ENCODE assay signal across 1 cellular context in genomic region chr2:134441153-134441863, GRCh38.
TF ChIP-seq lines count a peak whose summit lies in the region.

No MANE protein-coding gene starts in this region.

TF ChIP-seq in GM12878, 131 proteins besides CTCF, POLR2A, EP300 and RAD21 (continued from another document):
- TF ChIP-seq, protein P1, sequence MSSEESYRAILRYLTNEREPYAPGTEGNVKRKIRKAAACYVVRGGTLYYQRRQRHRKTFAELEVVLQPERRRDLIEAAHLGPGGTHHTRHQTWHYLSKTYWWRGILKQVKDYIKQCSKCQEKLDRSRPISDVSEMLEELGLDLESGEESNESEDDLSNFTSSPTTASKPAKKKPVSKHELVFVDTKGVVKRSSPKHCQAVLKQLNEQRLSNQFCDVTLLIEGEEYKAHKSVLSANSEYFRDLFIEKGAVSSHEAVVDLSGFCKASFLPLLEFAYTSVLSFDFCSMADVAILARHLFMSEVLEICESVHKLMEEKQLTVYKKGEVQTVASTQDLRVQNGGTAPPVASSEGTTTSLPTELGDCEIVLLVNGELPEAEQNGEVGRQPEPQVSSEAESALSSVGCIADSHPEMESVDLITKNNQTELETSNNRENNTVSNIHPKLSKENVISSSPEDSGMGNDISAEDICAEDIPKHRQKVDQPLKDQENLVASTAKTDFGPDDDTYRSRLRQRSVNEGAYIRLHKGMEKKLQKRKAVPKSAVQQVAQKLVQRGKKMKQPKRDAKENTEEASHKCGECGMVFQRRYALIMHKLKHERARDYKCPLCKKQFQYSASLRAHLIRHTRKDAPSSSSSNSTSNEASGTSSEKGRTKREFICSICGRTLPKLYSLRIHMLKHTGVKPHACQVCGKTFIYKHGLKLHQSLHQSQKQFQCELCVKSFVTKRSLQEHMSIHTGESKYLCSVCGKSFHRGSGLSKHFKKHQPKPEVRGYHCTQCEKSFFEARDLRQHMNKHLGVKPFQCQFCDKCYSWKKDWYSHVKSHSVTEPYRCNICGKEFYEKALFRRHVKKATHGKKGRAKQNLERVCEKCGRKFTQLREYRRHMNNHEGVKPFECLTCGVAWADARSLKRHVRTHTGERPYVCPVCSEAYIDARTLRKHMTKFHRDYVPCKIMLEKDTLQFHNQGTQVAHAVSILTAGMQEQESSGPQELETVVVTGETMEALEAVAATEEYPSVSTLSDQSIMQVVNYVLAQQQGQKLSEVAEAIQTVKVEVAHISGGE (CRISPR knock-in tag; IDR thresholded peaks at IDR 0.05): no peak
- no peak for TF ChIP-seq EZH2 (IDR thresholded peaks at IDR 0.05; ENCODE audit: borderline replicate concordance, control insufficient read depth, low read depth, low read length)
- no peak for TF ChIP-seq ZNF24 (IDR thresholded peaks at IDR 0.05)
- no peak for TF ChIP-seq SIX5 (IDR thresholded peaks at IDR 0.05; ENCODE audit: low read depth, low read length, severe bottlenecking)
- TF ChIP-seq MTA2 (IDR thresholded peaks at IDR 0.05; ENCODE audit: low read depth): no peak
- TF ChIP-seq MYB (IDR thresholded peaks at IDR 0.05; ENCODE audit: borderline replicate concordance, low read depth, low read length): no peak
- TF ChIP-seq YBX1 (IDR thresholded peaks at IDR 0.05): no peak
- no peak for TF ChIP-seq HDAC2 (IDR thresholded peaks at IDR 0.05)
- TF ChIP-seq, protein P2, sequence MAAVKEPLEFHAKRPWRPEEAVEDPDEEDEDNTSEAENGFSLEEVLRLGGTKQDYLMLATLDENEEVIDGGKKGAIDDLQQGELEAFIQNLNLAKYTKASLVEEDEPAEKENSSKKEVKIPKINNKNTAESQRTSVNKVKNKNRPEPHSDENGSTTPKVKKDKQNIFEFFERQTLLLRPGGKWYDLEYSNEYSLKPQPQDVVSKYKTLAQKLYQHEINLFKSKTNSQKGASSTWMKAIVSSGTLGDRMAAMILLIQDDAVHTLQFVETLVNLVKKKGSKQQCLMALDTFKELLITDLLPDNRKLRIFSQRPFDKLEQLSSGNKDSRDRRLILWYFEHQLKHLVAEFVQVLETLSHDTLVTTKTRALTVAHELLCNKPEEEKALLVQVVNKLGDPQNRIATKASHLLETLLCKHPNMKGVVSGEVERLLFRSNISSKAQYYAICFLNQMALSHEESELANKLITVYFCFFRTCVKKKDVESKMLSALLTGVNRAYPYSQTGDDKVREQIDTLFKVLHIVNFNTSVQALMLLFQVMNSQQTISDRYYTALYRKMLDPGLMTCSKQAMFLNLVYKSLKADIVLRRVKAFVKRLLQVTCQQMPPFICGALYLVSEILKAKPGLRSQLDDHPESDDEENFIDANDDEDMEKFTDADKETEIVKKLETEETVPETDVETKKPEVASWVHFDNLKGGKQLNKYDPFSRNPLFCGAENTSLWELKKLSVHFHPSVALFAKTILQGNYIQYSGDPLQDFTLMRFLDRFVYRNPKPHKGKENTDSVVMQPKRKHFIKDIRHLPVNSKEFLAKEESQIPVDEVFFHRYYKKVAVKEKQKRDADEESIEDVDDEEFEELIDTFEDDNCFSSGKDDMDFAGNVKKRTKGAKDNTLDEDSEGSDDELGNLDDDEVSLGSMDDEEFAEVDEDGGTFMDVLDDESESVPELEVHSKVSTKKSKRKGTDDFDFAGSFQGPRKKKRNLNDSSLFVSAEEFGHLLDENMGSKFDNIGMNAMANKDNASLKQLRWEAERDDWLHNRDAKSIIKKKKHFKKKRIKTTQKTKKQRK (IDR thresholded peaks at IDR 0.05; ENCODE audit: low read depth, low read length): no peak
- TF ChIP-seq NRF1 (conservative IDR thresholded peaks at IDR 0.05; ENCODE audit: low read depth, low read length): no peak
- TF ChIP-seq, protein P3, sequence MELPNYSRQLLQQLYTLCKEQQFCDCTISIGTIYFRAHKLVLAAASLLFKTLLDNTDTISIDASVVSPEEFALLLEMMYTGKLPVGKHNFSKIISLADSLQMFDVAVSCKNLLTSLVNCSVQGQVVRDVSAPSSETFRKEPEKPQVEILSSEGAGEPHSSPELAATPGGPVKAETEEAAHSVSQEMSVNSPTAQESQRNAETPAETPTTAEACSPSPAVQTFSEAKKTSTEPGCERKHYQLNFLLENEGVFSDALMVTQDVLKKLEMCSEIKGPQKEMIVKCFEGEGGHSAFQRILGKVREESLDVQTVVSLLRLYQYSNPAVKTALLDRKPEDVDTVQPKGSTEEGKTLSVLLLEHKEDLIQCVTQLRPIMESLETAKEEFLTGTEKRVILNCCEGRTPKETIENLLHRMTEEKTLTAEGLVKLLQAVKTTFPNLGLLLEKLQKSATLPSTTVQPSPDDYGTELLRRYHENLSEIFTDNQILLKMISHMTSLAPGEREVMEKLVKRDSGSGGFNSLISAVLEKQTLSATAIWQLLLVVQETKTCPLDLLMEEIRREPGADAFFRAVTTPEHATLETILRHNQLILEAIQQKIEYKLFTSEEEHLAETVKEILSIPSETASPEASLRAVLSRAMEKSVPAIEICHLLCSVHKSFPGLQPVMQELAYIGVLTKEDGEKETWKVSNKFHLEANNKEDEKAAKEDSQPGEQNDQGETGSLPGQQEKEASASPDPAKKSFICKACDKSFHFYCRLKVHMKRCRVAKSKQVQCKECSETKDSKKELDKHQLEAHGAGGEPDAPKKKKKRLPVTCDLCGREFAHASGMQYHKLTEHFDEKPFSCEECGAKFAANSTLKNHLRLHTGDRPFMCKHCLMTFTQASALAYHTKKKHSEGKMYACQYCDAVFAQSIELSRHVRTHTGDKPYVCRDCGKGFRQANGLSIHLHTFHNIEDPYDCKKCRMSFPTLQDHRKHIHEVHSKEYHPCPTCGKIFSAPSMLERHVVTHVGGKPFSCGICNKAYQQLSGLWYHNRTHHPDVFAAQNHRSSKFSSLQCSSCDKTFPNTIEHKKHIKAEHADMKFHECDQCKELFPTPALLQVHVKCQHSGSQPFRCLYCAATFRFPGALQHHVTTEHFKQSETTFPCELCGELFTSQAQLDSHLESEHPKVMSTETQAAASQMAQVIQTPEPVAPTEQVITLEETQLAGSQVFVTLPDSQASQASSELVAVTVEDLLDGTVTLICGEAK (IDR thresholded peaks at IDR 0.05; ENCODE audit: borderline replicate concordance): no peak
- TF ChIP-seq ZNF217 (IDR thresholded peaks at IDR 0.05): no peak
- no peak for TF ChIP-seq SRF (IDR thresholded peaks at IDR 0.05; ENCODE audit: low read depth in 2 of 2, low read length in 2 of 2)
- no peak for TF ChIP-seq FOS (IDR thresholded peaks at IDR 0.05; ENCODE audit: borderline replicate concordance, extremely low read depth, insufficient read length)
- no peak for TF ChIP-seq PAX5 (IDR thresholded peaks at IDR 0.05; ENCODE audit: borderline replicate concordance, low read depth, low read length)
